In genomic region chr1:116874622-116875277, GRCh38 we compare ENCODE assay signal across 17 cellular contexts. TPM values are rescaled to one million over a fixed set of nuclear protein-coding genes. Genes with fewer than 3 reads are reported as not detected.
DNase-seq lines count a peak whose midpoint lies in the region; ATAC-seq, FAIRE-seq and TF ChIP-seq lines count a peak whose summit lies in the region.
"Had no signal": no experiment of that assay in that cellular context is flagged by ENCODE, and none has a peak within 500 bp of the region (broad histone marks: within the 10 kb centered on the region; RNA-seq: fewer than 3 reads in every experiment).

No MANE protein-coding gene starts in this region.

- no peaks in the 10 kb centered on the region for H3K36me3 ChIP-seq in HepG2 (replicated peaks in 1 of 2; ENCODE audit: control insufficient read depth in 1 of 2, insufficient read depth in 2 of 2, low read length in 2 of 2)
- H3K36me3 ChIP-seq in right lobe of liver: no peaks in the 10 kb centered on the region
- H3K36me3 ChIP-seq: Peyer's patch, spleen, uterus had no signal

- H3K4me3 ChIP-seq in HepG2 (replicated peaks in 1 of 3; ENCODE audit: insufficient read depth in 1 of 3, low read depth in 2 of 3, low read length in 3 of 3) (no peak overlapping the region), right lobe of liver (no peak overlapping the region), fibroblast of mammary gland (ENCODE audit: control insufficient read depth, low read depth, low read length) (no peak overlapping the region)
- H3K4me3 ChIP-seq: Peyer's patch, spleen, uterus had no signal

- no peaks in the 10 kb centered on the region for H4K20me1 ChIP-seq in HepG2 (ENCODE audit: insufficient read depth, low read length)

- TF ChIP-seq EP300 in HepG2 (IDR thresholded peaks at IDR 0.05; ENCODE audit: low read depth in 2 of 2, low read length in 2 of 2) (no peak), HepG2 (CRISPR knock-in tag; IDR thresholded peaks at IDR 0.05; ENCODE audit: borderline replicate concordance) (no peak)

- TF ChIP-seq CTCF in HepG2 (CRISPR knock-in tag; IDR thresholded peaks at IDR 0.05) (no peak), right lobe of liver (IDR thresholded peaks at IDR 0.05) (no peak), fibroblast of mammary gland (conservative IDR thresholded peaks at IDR 0.05; ENCODE audit: control insufficient read depth, insufficient read depth, low read depth, low read length) (no peak)

- CTCF ChIA-PET in HepG2 (lab: Yijun Ruan, JAX; ENCODE audit: low intra/inter-chr PET ratio, low total read pairs): no interaction called here

- 80% methylated on average over 6 of the region's 7 CpGs for WGBS in HepG2 (ENCODE audit: low lambda C conversion rate)
- 100% methylated on average over 1 of the region's 7 CpGs for WGBS in right lobe of liver (ENCODE audit: insufficient coverage, low coverage, low lambda C conversion rate, missing lambda C conversion rate)

- no TSS peak for BruUV-seq in HepG2 (replicated peaks; lab: Mats Ljungman, UMichigan)

- H3K9me3 ChIP-seq in HepG2 (ENCODE audit: low read length): no peaks in the 10 kb centered on the region
- H3K9me3 ChIP-seq in right lobe of liver: no peaks in the 10 kb centered on the region
- H3K9me3 ChIP-seq: Peyer's patch, spleen, uterus had no signal

- intact Hi-C loops in HepG2 (cut with micrococcal nuclease; ENCODE audit: unreplicated experiment) (no loop called here), right lobe of liver (cut with DNase I) (no loop called here)

- in situ Hi-C loops in HepG2 (cut with HindIII; ENCODE audit: extremely low pct_ligation_motif_present, low pct_unique_long_range_greater_than_20kb): no loop called here

- no peak; the same call in 2 of the 3 replicates for ATAC-seq in HepG2
- ATAC-seq in right lobe of liver: no peak
- no peak for ATAC-seq in GM19397 (IDR thresholded peaks at IDR 0.05; ENCODE audit: unreplicated experiment)
- no peak for ATAC-seq in HG03469 (IDR thresholded peaks at IDR 0.05; ENCODE audit: unreplicated experiment)
- no peak for ATAC-seq in GM21619 (IDR thresholded peaks at IDR 0.05; ENCODE audit: unreplicated experiment)
- ATAC-seq: natural killer cell treated with Interleukin-12 subunit alpha and Interleukin-12 subunit beta and Interleukin-15 and Interleukin-18, amount 100 ng/mL, for 72 hours had no signal

- TF ChIP-seq RAD21 in HepG2 (CRISPR knock-in tag; IDR thresholded peaks at IDR 0.05): no peak

- H3K9ac ChIP-seq in HepG2 (ENCODE audit: insufficient read depth, low read depth, low read length): no peak overlapping the region

- no peak overlapping the region for H2AFZ ChIP-seq in HepG2 (ENCODE audit: low read length)

- no peaks in the 10 kb centered on the region for H3K79me2 ChIP-seq in HepG2 (ENCODE audit: insufficient read depth, low read length)

- H3K4me1 ChIP-seq in HepG2 (ENCODE audit: insufficient read depth, low read length) (peaks cover 12% of the 10 kb centered on the region; the same call in 1 of the 2 replicates), right lobe of liver (peaks cover 0 to 5% (median 0%) of the 10 kb centered on the region in 4 donors)

- POLR2A ChIA-PET in HepG2 (lab: Yijun Ruan, JAX): no interaction called here

- H3K4me2 ChIP-seq in HepG2 (ENCODE audit: low read depth, low read length): no peak overlapping the region

- DNase-seq in HepG2 (ENCODE audit: low spot score) (peak; percentile 27), right lobe of liver (no peak), SIG-M5 (lab: John Stamatoyannopoulos, UW) (peak; percentile 25), fibroblast of mammary gland (ENCODE audit: low read depth) (peak; percentile 28), DMS 273 (lab: John Stamatoyannopoulos, UW; ENCODE audit: unreplicated experiment) (no peak)
- DNase-seq: cerebellar nuclear complex; endodermal cell; NCI-H1930; NCI-H526; Peyer's patch; spleen; stimulated activated naive CD4-positive, alpha-beta T cell treated with Interleukin-2 at 50 U/mL for 16 hours; uterus had no signal

- TF ChIP-seq POLR2A in HepG2 (IDR thresholded peaks at IDR 0.05; ENCODE audit: insufficient read depth in 1 of 2, low read depth in 2 of 2, low read length in 2 of 2): no peak
- no peak for TF ChIP-seq POLR2A in right lobe of liver (IDR thresholded peaks at IDR 0.05)

- H3K27ac ChIP-seq in HepG2 (ENCODE audit: extremely low read length, insufficient read depth, low read length) (no peak overlapping the region), right lobe of liver (no peak overlapping the region)
- H3K27ac ChIP-seq: Peyer's patch, spleen, uterus had no signal

- no peak for FAIRE-seq in HepG2 (lab: Jason Lieb, UNC)

- H3K27me3 ChIP-seq in HepG2 (ENCODE audit: control insufficient read depth in 1 of 2, insufficient read depth in 2 of 2, low read length in 2 of 2) (no peaks in the 10 kb centered on the region), right lobe of liver (no peaks in the 10 kb centered on the region)
- H3K27me3 ChIP-seq: Peyer's patch, uterus had no signal

TF ChIP-seq in HepG2, 621 proteins besides CTCF, POLR2A, EP300 and RAD21:
- no peak for TF ChIP-seq RELA (CRISPR knock-in tag; IDR thresholded peaks at IDR 0.05)
- no peak for TF ChIP-seq DDIT3 (CRISPR knock-in tag; IDR thresholded peaks at IDR 0.05)
- TF ChIP-seq ZBTB21 (CRISPR knock-in tag; IDR thresholded peaks at IDR 0.05): no peak
- peak; percentile 65 for TF ChIP-seq RARA (CRISPR knock-in tag; IDR thresholded peaks at IDR 0.05)
TF ChIP-seq in HepG2: peak in this region for 1.

RNA-seq across cellular contexts. Expression of gene PTGFRN, which starts 35.0 kb away (rescaled TPM):
- 5.2 and 11.3 TPM in 2 replicates for total RNA-seq in HepG2 (2016; rRNA removed; fragmentation: Illumina TruSeq; extraction: Trizol)
- total RNA-seq in HepG2 (2016; cell fraction: cytosol; rRNA removed; fragmentation: Illumina TruSeq; extraction: Trizol; ENCODE audit: low read depth): 0.30 and 0.44 TPM in 2 replicates
- 4.6 and 10.3 TPM in 2 replicates for total RNA-seq in HepG2 (2016; cell fraction: insoluble cytoplasmic fraction; rRNA removed; fragmentation: Illumina TruSeq; extraction: Trizol)
- 2.2 and 2.3 TPM in 2 replicates for total RNA-seq in HepG2 (2016; cell fraction: membrane; rRNA removed; fragmentation: Illumina TruSeq; extraction: Trizol)
- 10.6 and 12.9 TPM in 2 replicates for total RNA-seq in HepG2 (2016; cell fraction: nucleus; rRNA removed; fragmentation: Illumina TruSeq; extraction: Trizol)
- 3.3 and 3.5 TPM in 2 replicates for polyA plus RNA-seq in HepG2 (2011; rRNA removed)
- 2.2 and 2.7 TPM in 2 replicates for polyA plus RNA-seq in HepG2 (2011; cell fraction: cytosol; rRNA removed)
- 1.7 and 1.8 TPM in 2 replicates for polyA plus RNA-seq in HepG2 (2011; cell fraction: nucleus; rRNA removed)
- 2.2 and 3.3 TPM in 2 replicates for polyA plus RNA-seq in HepG2 (2012)
- 0.94 and 1.1 TPM in 2 replicates for polyA plus RNA-seq in HepG2 (2016; cell fraction: cytosol; fragmentation: Illumina TruSeq; extraction: Trizol; ENCODE audit: low read depth)
- 4.4 and 4.6 TPM in 2 replicates for polyA plus RNA-seq in HepG2 (2016; cell fraction: insoluble cytoplasmic fraction; fragmentation: Illumina TruSeq; extraction: Trizol; ENCODE audit: low read depth)
- 1.9 and 2.4 TPM in 2 replicates for polyA plus RNA-seq in HepG2 (2016; cell fraction: membrane; fragmentation: Illumina TruSeq; extraction: Trizol; ENCODE audit: low read depth)
- 15.1 and 17.0 TPM in 2 replicates for polyA plus RNA-seq in HepG2 (2016; cell fraction: nucleus; fragmentation: Illumina TruSeq; extraction: Trizol; ENCODE audit: insufficient read depth, low read depth)
- polyA minus RNA-seq in HepG2 (2011; rRNA and poly(A)+ RNA removed; ENCODE audit: low replicate concordance): 7.4 and 47.2 TPM in 2 replicates
- polyA minus RNA-seq in HepG2 (2011; cell fraction: cytosol; rRNA and poly(A)+ RNA removed): 2.9 and 5.4 TPM in 2 replicates
- 3.1 and 3.5 TPM in 2 replicates for polyA minus RNA-seq in HepG2 (2011; cell fraction: nucleus; rRNA and poly(A)+ RNA removed)
- 10 to 100 TPM; 12.6 to 28.1 (median 17.5) TPM for total RNA-seq in right lobe of liver

Comparison
In these comparisons a context has a peak if more than half of its experiments do, and no peak if none do; other contexts are left out.
1. DNase-seq: peak in HepG2 (single experiment), SIG-M5 (single experiment) and fibroblast of mammary gland (single experiment); none in right lobe of liver (0 of 3) and DMS 273 (single experiment).